1 cellular context compared by ENCODE assay signal in genomic region chr10:86711237-86711956, GRCh38.
TF ChIP-seq lines count a peak whose summit lies in the region.

No MANE protein-coding gene starts in this region.

TF ChIP-seq in GM23338, 12 proteins besides CTCF, POLR2A, EP300 and RAD21 (continued from another document):
- TF ChIP-seq ZNF462 (CRISPR knock-in tag; IDR thresholded peaks at IDR 0.05) (no peak), JUNB (IDR thresholded peaks at IDR 0.05; ENCODE audit: unreplicated experiment) (no peak), ZNF331 (CRISPR knock-in tag; IDR thresholded peaks at IDR 0.05; ENCODE audit: low read depth) (no peak), ZNF114 (CRISPR knock-in tag; IDR thresholded peaks at IDR 0.05) (no peak), NANOG (IDR thresholded peaks at IDR 0.05; ENCODE audit: borderline replicate concordance) (no peak), POLR2AphosphoS5 (IDR thresholded peaks at IDR 0.05; ENCODE audit: low read depth) (no peak; the same call in none of the 2 replicates), EZH2phosphoT487 (IDR thresholded peaks at IDR 0.05; ENCODE audit: unreplicated experiment) (no peak)
TF ChIP-seq in GM23338: peak in this region for 0.
